In genomic region chr15:83000672-83001031, GRCh38 we compare ENCODE assay signal across 8 cellular contexts. TPM values are rescaled to one million over a fixed set of nuclear protein-coding genes. Genes with fewer than 3 reads are reported as not detected.
DNase-seq lines count a peak whose midpoint lies in the region; ATAC-seq, FAIRE-seq and TF ChIP-seq lines count a peak whose summit lies in the region.
"Not testable (repeated sequence)": the region's sequence is repeated elsewhere in the genome, so short reads cannot be mapped to it uniquely, and the experiment has no call there.

No MANE protein-coding gene starts in this region.

- not testable (repeated sequence) for DNase-seq in A549 (ENCODE audit: low read depth in 1 of 2, low spot score in 1 of 2); CD4-positive, alpha-beta memory T cell; RWPE1 (ENCODE audit: low spot score); body of pancreas; left ventricle myocardium superior

- peaks cover 6 to 12% (median 9%) of the 10 kb centered on the region in 4 donors for H3K4me1 Mint-ChIP-seq in CD4-positive, alpha-beta memory T cell
- not testable (repeated sequence) for H3K4me1 Mint-ChIP-seq in nephron

- not testable (repeated sequence) for H3K9me3 Mint-ChIP-seq in CD4-positive, alpha-beta memory T cell; nephron

- intact Hi-C loops in CD4-positive, alpha-beta memory T cell (cut with micrococcal nuclease) = loop anchor here (2.0 kb wide), 1 partner anchor 14 kb away; the partner anchor contains the start of gene RAMAC
- intact Hi-C loops in body of pancreas (cut with DNase I) = not testable (repeated sequence)
- intact Hi-C loops in left ventricle myocardium superior (cut with micrococcal nuclease) = loop anchor here (10.0 kb wide), 1 partner anchor 156 kb away; no protein-coding TSS in a partner anchor

- POLR2A ChIA-PET in A549 (lab: Yijun Ruan, JAX) = interaction anchor here (0.6 kb wide), 2 partner anchors 319 to 465 kb away, joined by 3 to 6 read pairs; no protein-coding TSS in a partner anchor
- POLR2A ChIA-PET in CD4-positive, alpha-beta memory T cell (lab: Charles Lee; ENCODE audit: partially characterized antibody) = interaction anchor here (1.0 to 1.6 kb wide), 3 partner anchors 10 to 460 kb away, joined by 5 to 10 read pairs (median 8); partner anchors contain the start of genes C15orf40, RAMAC and RPS17
- POLR2A ChIA-PET in RWPE1 (lab: Yijun Ruan, JAX; ENCODE audit: low non-redundant PET) = not testable (repeated sequence)

- H3K79me2 ChIP-seq in KMS-11 (ENCODE audit: insufficient read depth, low read depth) = not testable (repeated sequence)

- not testable (repeated sequence) for H3K4me3 Mint-ChIP-seq in CD4-positive, alpha-beta memory T cell; nephron

- H3K36me3 ChIP-seq in CD4-positive, alpha-beta memory T cell (ENCODE audit: insufficient read depth, low read length); KMS-11 (ENCODE audit: insufficient read depth); body of pancreas (replicated peaks in 1 of 2; ENCODE audit: insufficient read depth in 1 of 2, low read depth in 2 of 2); stomach smooth muscle (ENCODE audit: control insufficient read depth in 2 of 2, insufficient read depth in 2 of 2, low read length in 2 of 2): not testable (repeated sequence)

- not testable (repeated sequence) for H3K9ac ChIP-seq in KMS-11
- peak overlapping the region in 1 of 2 donors; percentile 76 for H3K9ac ChIP-seq in stomach smooth muscle (ENCODE audit: low read length in 2 of 2)

- H3K4me3 ChIP-seq in A549; CD4-positive, alpha-beta memory T cell (ENCODE audit: low read length in 2 of 2); KMS-11 (IDR thresholded peaks at IDR 0.05; ENCODE audit: insufficient read depth, low read depth, low read length); body of pancreas; stomach smooth muscle (ENCODE audit: low read length in 2 of 2): not testable (repeated sequence)

- CTCF ChIA-PET in A549 (lab: Yijun Ruan, JAX) = interaction anchor here (0.7 to 6.4 kb wide), 42 partner anchors 9 to 574 kb away, joined by 3 to 48 read pairs (median 4); partner anchors contain the start of genes AP3B2, C15orf40, CPEB1 and RAMAC
- CTCF ChIA-PET in CD4-positive, alpha-beta memory T cell (lab: Charles Lee; ENCODE audit: partially characterized antibody) = interaction anchor here (0.9 to 4.0 kb wide), 14 partner anchors 10 to 473 kb away, joined by 3 to 28 read pairs (median 6); partner anchors contain the start of genes C15orf40, RAMAC and RPS17
- CTCF ChIA-PET in RWPE1 (lab: Yijun Ruan, JAX) = interaction anchor here (0.7 to 2.5 kb wide), 4 partner anchors 151 to 470 kb away, joined by 3 to 17 read pairs (median 3); no protein-coding TSS in a partner anchor

- peak overlapping the region in 5 of 7 donors; percentile 51 to 92 (median 68) for H3K27ac Mint-ChIP-seq in CD4-positive, alpha-beta memory T cell
- peak overlapping the region in 2 of 3 experiments; percentile 35 to 39 for H3K27ac Mint-ChIP-seq in nephron

- TF ChIP-seq POLR2A in A549 (IDR thresholded peaks at IDR 0.05; ENCODE audit: low read length); body of pancreas (IDR thresholded peaks at IDR 0.05): not testable (repeated sequence)

- 89% methylated on average over 3 of the region's 3 CpGs for WGBS in A549 (ENCODE audit: missing lambda C conversion rate)
- WGBS in body of pancreas, 2 donors = 38 to 78% methylated on average over 3 of the region's 3 CpGs

- H3K27me3 ChIP-seq in CD4-positive, alpha-beta memory T cell (ENCODE audit: insufficient read depth, low read length); KMS-11 (ENCODE audit: insufficient read depth, low read depth); body of pancreas; stomach smooth muscle (ENCODE audit: control insufficient read depth in 1 of 2, insufficient read depth in 2 of 2, low read length in 2 of 2): not testable (repeated sequence)

- ATAC-seq in A549 = peak in 1 of 2 experiments; percentile 26; a peak in 3 of 6 replicates
- not testable (repeated sequence) for ATAC-seq in body of pancreas
- ATAC-seq in left ventricle myocardium superior = peak; percentile 11

- H2AFZ ChIP-seq in KMS-11 (ENCODE audit: low read depth) = not testable (repeated sequence)

- TF ChIP-seq RAD21 in A549 (conservative IDR thresholded peaks at IDR 0.05 in 1 of 2, IDR thresholded peaks at IDR 0.05 in 1 of 2) = not testable (repeated sequence)

- not testable (repeated sequence) for FAIRE-seq in A549 (lab: Jason Lieb, UNC)

- H3K27me3 Mint-ChIP-seq in CD4-positive, alpha-beta memory T cell; nephron (ENCODE audit: low read depth): not testable (repeated sequence)

- not testable (repeated sequence) for H3K9me3 ChIP-seq in A549; CD4-positive, alpha-beta memory T cell (ENCODE audit: control insufficient read depth in 1 of 2, low read length in 2 of 2); body of pancreas; stomach smooth muscle (ENCODE audit: control insufficient read depth in 2 of 2, low read length in 2 of 2)

- peaks cover 0 to 14% of the 10 kb centered on the region in 2 donors for H3K36me3 Mint-ChIP-seq in CD4-positive, alpha-beta memory T cell
- peaks cover 18% of the 10 kb centered on the region for H3K36me3 Mint-ChIP-seq in nephron (ENCODE audit: low read depth)

- TF ChIP-seq CTCF in A549 (IDR thresholded peaks at IDR 0.05); body of pancreas (IDR thresholded peaks at IDR 0.05): not testable (repeated sequence)
- 0 out of 2 replicates have a peak, but pooled peaks have one; percentile 16 for TF ChIP-seq CTCF in KMS-11 (conservative IDR thresholded peaks at IDR 0.05; ENCODE audit: low read depth, low read length)
- TF ChIP-seq CTCF in RWPE1 (conservative IDR thresholded peaks at IDR 0.05; ENCODE audit: low read depth) = peak; percentile 50
- TF ChIP-seq CTCF in nephron (IDR thresholded peaks at IDR 0.05; ENCODE audit: unreplicated experiment in 3 of 3) = peak in 1 of 3 experiments; percentile 6

- H4K20me1 ChIP-seq in KMS-11 (ENCODE audit: insufficient read depth) = not testable (repeated sequence)

- not testable (repeated sequence) for H3K27ac ChIP-seq in A549; CD4-positive, alpha-beta memory T cell (ENCODE audit: low read depth, low read length); KMS-11; RWPE1
- peak overlapping the region in 3 of 4 donors; percentile 74 to 80 (median 75) for H3K27ac ChIP-seq in body of pancreas
- H3K27ac ChIP-seq in stomach smooth muscle (ENCODE audit: low read length) = peak overlapping the region; percentile 70

- TF ChIP-seq EP300 in A549 (IDR thresholded peaks at IDR 0.05) = not testable (repeated sequence)

- H3K4me2 ChIP-seq in A549 = peak overlapping the region; percentile 73
- not testable (repeated sequence) for H3K4me2 ChIP-seq in KMS-11

- not testable (repeated sequence) for H3K4me1 ChIP-seq in A549; CD4-positive, alpha-beta memory T cell (ENCODE audit: insufficient read depth, low read length); KMS-11 (ENCODE audit: low read depth, poor library complexity, severe bottlenecking); stomach smooth muscle (ENCODE audit: control insufficient read depth, insufficient read depth, low read length)
- peaks cover 17% of the 10 kb centered on the region for H3K4me1 ChIP-seq in body of pancreas

RNA-seq across cellular contexts. Expression of gene C15orf40, which starts 10.8 kb away (rescaled TPM):
- polyA plus RNA-seq in A549 (2011; rRNA removed) = 48.0 and 54.1 TPM in 2 replicates
- polyA plus RNA-seq in A549 (2012; cell fraction: cytosol; rRNA removed) = 45.1 and 46.3 TPM in 2 replicates
- polyA plus RNA-seq in A549 (2012; cell fraction: nucleus; rRNA removed) = 10.8 and 13.8 TPM in 2 replicates
- 45.1 to 55.0 TPM (median 47.0 TPM) in 3 replicates for polyA plus RNA-seq in A549 (2017; fragmentation: RNase III; extraction: RNeasy Plus Mini Kit Qiagen cat#74134 plus additional on column Dnase treatment)
- 15.9 and 19.0 TPM in 2 replicates for polyA minus RNA-seq in A549 (2011; rRNA and poly(A)+ RNA removed)
- 10 to 100 TPM; 47.0 to 48.5 TPM for total RNA-seq in CD4-positive, alpha-beta memory T cell
- 10 to 100 TPM; 51.1 to 61.0 TPM for polyA plus RNA-seq in CD4-positive, alpha-beta memory T cell
- total RNA-seq in body of pancreas = 1 to 10 TPM; 9.3 to 9.6 TPM
- total RNA-seq in left ventricle myocardium superior = 8.8 TPM

RNA-seq across cellular contexts. Expression of gene RAMAC, which starts 14.6 kb away (rescaled TPM):
- 50.3 and 68.1 TPM in 2 replicates for polyA plus RNA-seq in A549 (2011; rRNA removed)
- 17.9 and 19.9 TPM in 2 replicates for polyA plus RNA-seq in A549 (2012; cell fraction: cytosol; rRNA removed)
- 6.5 and 10.0 TPM in 2 replicates for polyA plus RNA-seq in A549 (2012; cell fraction: nucleus; rRNA removed)
- polyA plus RNA-seq in A549 (2017; fragmentation: RNase III; extraction: RNeasy Plus Mini Kit Qiagen cat#74134 plus additional on column Dnase treatment) = 38.9 to 40.8 TPM (median 39.7 TPM) in 3 replicates
- polyA minus RNA-seq in A549 (2011; rRNA and poly(A)+ RNA removed) = 15.3 and 24.5 TPM in 2 replicates
- total RNA-seq in CD4-positive, alpha-beta memory T cell = 10 to 100 TPM; 19.3 to 22.0 TPM
- 10 to 100 TPM; 30.6 to 58.4 TPM for polyA plus RNA-seq in CD4-positive, alpha-beta memory T cell
- 10 to 100 TPM in 1 of 2 donors, 1 to 10 TPM in 1; 9.1 to 12.2 TPM for total RNA-seq in body of pancreas
- 15.0 TPM for total RNA-seq in left ventricle myocardium superior

RNA-seq across cellular contexts. Expression of gene HOMER2, which starts 48.1 kb away (rescaled TPM):
- polyA plus RNA-seq in A549 (2011; rRNA removed) (13.3 and 15.4 TPM in 2 replicates), A549 (2017; fragmentation: RNase III; extraction: RNeasy Plus Mini Kit Qiagen cat#74134 plus additional on column Dnase treatment) (9.4 to 11.0 TPM (median 10.2 TPM) in 3 replicates)
- polyA plus RNA-seq in A549 (2012; cell fraction: cytosol; rRNA removed) = 10.4 and 10.5 TPM in 2 replicates
- polyA plus RNA-seq in A549 (2012; cell fraction: nucleus; rRNA removed) = 6.7 and 7.3 TPM in 2 replicates
- 31.2 and 34.6 TPM in 2 replicates for polyA minus RNA-seq in A549 (2011; rRNA and poly(A)+ RNA removed)
- 1 to 10 TPM; 6.1 to 6.5 TPM for total RNA-seq in CD4-positive, alpha-beta memory T cell
- 1 to 10 TPM in 1 of 2 donors, not detected in 1; 1.5 TPM for polyA plus RNA-seq in CD4-positive, alpha-beta memory T cell
- total RNA-seq in body of pancreas (100 to 1,000 TPM; 331 to 469 TPM), left ventricle myocardium superior (59.4 TPM)
